In genomic region chr5:170619869-170620268, GRCh38 we compare ENCODE assay signal across 15 cellular contexts.
"Had no signal": no experiment of that assay in that cellular context is flagged by ENCODE, and none has a peak within 500 bp of the region (broad histone marks: within the 10 kb centered on the region; RNA-seq: fewer than 3 reads in every experiment).

No MANE protein-coding gene starts in this region.

- H2AFZ ChIP-seq: neural progenitor cell had no signal

- H3K36me3 ChIP-seq: colonic mucosa, left lung, neural progenitor cell, right lobe of liver had no signal

- H3K27me3 ChIP-seq: body of pancreas, colonic mucosa, neural progenitor cell, right lobe of liver had no signal

- H3K27ac ChIP-seq: body of pancreas, colonic mucosa, left lung, neural progenitor cell, psoas muscle, right lobe of liver had no signal

- DNase-seq: activated effector memory CD4-positive, alpha-beta T cell treated with Interleukin-2 at 50 U/mL for 16 hours; activated T-cell treated with anti-CD3 and anti-CD28 coated beads, Interleukin-2, amount 50 U/mL, for 1 hour; amniotic stem cell; body of pancreas; caudate nucleus; colonic mucosa; kidney; left lung; mammary epithelial cell; naive B cell; psoas muscle; right lobe of liver; T1000 had no signal

- H3K9me3 ChIP-seq: body of pancreas, colonic mucosa, left lung, psoas muscle, right lobe of liver had no signal

- H3K9ac ChIP-seq: neural progenitor cell had no signal

- H3K4me3 ChIP-seq: body of pancreas, colonic mucosa, left lung, neural progenitor cell, psoas muscle, right lobe of liver, smooth muscle cell had no signal

- ATAC-seq: body of pancreas, left lung, psoas muscle, right lobe of liver had no signal

- H3K4me1 ChIP-seq: body of pancreas, colonic mucosa, left lung, psoas muscle, right lobe of liver had no signal

- H3K4me2 ChIP-seq: neural progenitor cell, smooth muscle cell had no signal
